ENCODE assay signal across 9 cellular contexts in the genomic region with DNA sequence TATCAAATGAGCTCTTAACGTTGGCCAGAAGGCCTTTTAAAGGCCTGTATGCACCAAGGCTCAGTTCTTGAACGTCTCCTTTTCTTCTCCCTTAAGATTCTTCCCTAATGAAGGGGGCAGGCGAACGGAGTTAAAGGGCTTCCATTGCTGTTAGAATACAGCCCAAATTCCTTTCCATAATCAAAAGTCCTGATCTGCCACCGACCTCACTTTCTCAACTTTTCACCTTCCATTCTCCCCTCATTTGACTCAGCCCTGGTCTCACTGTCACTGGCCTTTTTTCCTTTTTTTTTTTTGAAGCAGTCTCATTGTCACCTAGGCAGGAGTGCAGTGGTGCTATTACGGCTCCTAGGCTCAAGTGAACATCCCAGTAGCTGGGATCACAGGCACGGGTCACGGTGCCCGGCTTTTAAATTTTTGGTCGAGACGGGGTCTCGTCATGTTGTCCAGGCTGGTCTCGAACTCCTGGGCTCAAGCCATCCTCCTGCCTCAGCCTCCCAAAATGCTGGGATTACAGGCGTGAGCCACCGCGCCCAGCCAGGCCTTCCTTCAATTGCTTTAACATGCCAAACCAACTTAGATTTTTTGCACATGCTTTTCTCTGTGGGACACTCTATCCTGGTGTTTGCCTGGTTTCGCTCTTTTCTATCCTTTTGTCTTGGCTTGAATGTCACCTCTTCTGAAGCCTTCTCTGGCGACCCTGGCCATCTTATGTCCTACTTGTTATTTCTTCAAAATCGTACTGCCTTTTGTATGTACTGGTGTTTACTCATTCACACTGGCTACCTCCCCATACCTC. TPM values are rescaled to one million over a fixed set of nuclear protein-coding genes. Genes with fewer than 3 reads are reported as not detected.
DNase-seq lines count a peak whose midpoint lies in the region; TF ChIP-seq lines count a peak whose summit lies in the region.
"Had no signal": no experiment of that assay in that cellular context is flagged by ENCODE, and none has a peak within 500 bp of the region (broad histone marks: within the 10 kb centered on the region; RNA-seq: fewer than 3 reads in every experiment).

No MANE protein-coding gene starts in this region.

- no peaks in the 10 kb centered on the region for H3K36me3 Mint-ChIP-seq in Caco-2 (ENCODE audit: insufficient read depth, unreplicated experiment)
- H3K36me3 Mint-ChIP-seq: mesothelial cell of epicardium had no signal

- no peak overlapping the region for H3K27ac Mint-ChIP-seq in Caco-2 (ENCODE audit: unreplicated experiment)

- intact Hi-C loops in Caco-2 (cut with micrococcal nuclease; ENCODE audit: unreplicated experiment): loop anchor here (1.0 kb wide), 1 partner anchor 142 kb away; no protein-coding TSS in a partner anchor

- no peaks in the 10 kb centered on the region for H3K27me3 Mint-ChIP-seq in Caco-2 (ENCODE audit: insufficient read depth, unreplicated experiment)

- POLR2A ChIA-PET in Caco-2 (lab: Charles Lee): interaction anchor here (0.6 to 2.3 kb wide), 6 partner anchors 9 to 154 kb away, joined by 3 to 53 read pairs (median 6); a partner anchor contains a TSS
- POLR2A ChIA-PET in RWPE1 (lab: Yijun Ruan, JAX; ENCODE audit: low non-redundant PET): interaction anchor here (0.6 to 1.0 kb wide), 2 partner anchors 15 to 19 kb away, joined by 3 to 5 read pairs; a partner anchor contains a TSS

- H3K36me3 ChIP-seq in Caco-2 (ENCODE audit: control insufficient read depth, insufficient read depth, low read length): no peaks in the 10 kb centered on the region
- H3K36me3 ChIP-seq in rectal smooth muscle tissue (ENCODE audit: control insufficient read depth, insufficient read depth, low read length): no peaks in the 10 kb centered on the region

- H3K4me1 ChIP-seq in Caco-2: no peaks in the 10 kb centered on the region; the same call in 1 of the 2 replicates
- H3K4me1 ChIP-seq in rectal smooth muscle tissue (ENCODE audit: control insufficient read depth, insufficient read depth, low read length): peaks cover 12% of the 10 kb centered on the region

- H3K27ac ChIP-seq in RWPE1: peak overlapping the region; percentile 97
- peak overlapping the region; percentile 82 for H3K27ac ChIP-seq in rectal smooth muscle tissue (ENCODE audit: low read depth, low read length)

- peaks cover 7% of the 10 kb centered on the region for H3K4me1 Mint-ChIP-seq in Caco-2 (ENCODE audit: low read depth, unreplicated experiment)

- no peak for DNase-seq in Caco-2
- DNase-seq in RWPE1 (ENCODE audit: low spot score): no peak
- no peak for DNase-seq in fibroblast of pulmonary artery (ENCODE audit: low read depth)
- no peak for DNase-seq in HuH-7 (ENCODE audit: low spot score)
- no peak for DNase-seq in cerebellar cortex (ENCODE audit: low spot score)
- no peak for DNase-seq in AML-193 (lab: John Stamatoyannopoulos, UW)
- no peak for DNase-seq in NCI-H510A treated with DMSO at 0.1 percent for 48 hours (lab: John Stamatoyannopoulos, UW)

- H3K9ac ChIP-seq in rectal smooth muscle tissue (ENCODE audit: low read length): peak overlapping the region; percentile 74

- TF ChIP-seq CTCF in Caco-2 (IDR thresholded peaks at IDR 0.05; ENCODE audit: insufficient read depth in 1 of 2, low read depth in 1 of 2, low read length in 1 of 2, severe bottlenecking in 1 of 2, unreplicated experiment in 1 of 2) (no peak), RWPE1 (conservative IDR thresholded peaks at IDR 0.05; ENCODE audit: low read depth) (no peak), fibroblast of pulmonary artery (IDR thresholded peaks at IDR 0.05; ENCODE audit: low read length, missing control alignments) (no peak)

- H3K4me3 Mint-ChIP-seq in Caco-2 (ENCODE audit: unreplicated experiment): no peak overlapping the region

- no peaks in the 10 kb centered on the region for H3K9me3 Mint-ChIP-seq in Caco-2 (ENCODE audit: unreplicated experiment)
- H3K9me3 Mint-ChIP-seq: mesothelial cell of epicardium had no signal

- BruUV-seq in Caco-2 (replicated peaks; lab: Mats Ljungman, UMichigan): TSS peak; percentile 51

- H3K4me3 ChIP-seq in Caco-2 (ENCODE audit: low read depth, low read length): peak overlapping the region; percentile 85
- peak overlapping the region; percentile 94 for H3K4me3 ChIP-seq in fibroblast of pulmonary artery (replicated peaks; ENCODE audit: low read depth, low read length)
- H3K4me3 ChIP-seq in rectal smooth muscle tissue (ENCODE audit: low read length): peak overlapping the region; percentile 85

- no peaks in the 10 kb centered on the region for H3K27me3 ChIP-seq in Caco-2 (replicated peaks; ENCODE audit: control insufficient read depth, insufficient read depth, low read length)
- H3K27me3 ChIP-seq in rectal smooth muscle tissue (ENCODE audit: control insufficient read depth, insufficient read depth, low read length): no peaks in the 10 kb centered on the region

- no peaks in the 10 kb centered on the region for H3K9me3 ChIP-seq in Caco-2

- CTCF ChIA-PET in Caco-2 (lab: Charles Lee) (interaction anchor here (0.8 to 2.2 kb wide), 8 partner anchors 9 to 154 kb away, joined by 3 to 14 read pairs (median 4); a partner anchor contains a TSS), RWPE1 (lab: Yijun Ruan, JAX) (interaction anchor here (0.7 to 1.0 kb wide), 2 partner anchors 103 to 105 kb away, joined by 4 to 5 read pairs; a partner anchor contains a TSS)

RNA-seq across cellular contexts. Expression of a gene that starts 0.6 kb away (rescaled TPM):
- total RNA-seq in Caco-2 (2022): 70.1 and 77.4 TPM in 2 replicates

RNA-seq across cellular contexts. Expression of a gene that starts 19.0 kb away (rescaled TPM):
- total RNA-seq in Caco-2 (2022): 25.9 and 26.4 TPM in 2 replicates
